Comparison of ENCODE assay signal across 18 cellular contexts in the genomic region with DNA sequence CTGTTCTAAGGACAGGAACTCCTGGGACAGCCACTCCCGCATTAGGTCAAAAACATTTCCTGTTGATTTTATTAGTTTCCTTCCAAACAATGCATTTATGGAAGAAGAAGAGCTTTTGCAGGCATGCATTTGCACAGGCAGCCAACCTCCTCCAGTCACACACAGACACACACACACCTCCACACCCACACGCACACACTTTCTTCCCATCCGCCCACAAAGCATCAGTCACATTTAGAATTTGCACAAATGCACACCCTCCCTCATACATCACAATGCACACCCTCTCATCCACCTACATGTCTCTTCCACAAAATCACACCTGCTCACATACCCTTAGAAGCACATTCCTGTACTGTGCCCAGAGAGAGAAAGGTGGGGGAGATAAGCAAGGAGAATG. TPM values are rescaled to one million over a fixed set of nuclear protein-coding genes. Genes with fewer than 3 reads are reported as not detected.
"Had no signal": no experiment of that assay in that cellular context is flagged by ENCODE, and none has a peak within 500 bp of the region (broad histone marks: within the 10 kb centered on the region; RNA-seq: fewer than 3 reads in every experiment).

No MANE protein-coding gene starts in this region.

- DNase-seq: activated B cell treated with CpG ODN at 0.5 μM for 24 hours; activated CD4-positive, alpha-beta T cell treated with anti-CD3 and anti-CD28 coated beads for 4 hours; activated CD8-positive, alpha-beta T cell treated with anti-CD3 and anti-CD28 coated beads, Interleukin-2, amount 10 ng/mL, durations not matched to agents 7 days and 5 days; activated gamma-delta T cell; activated naive CD4-positive, alpha-beta T cell treated with anti-CD3 and anti-CD28 coated beads, Interleukin-2, amount 50 U/mL, for 16 hours; activated naive CD8-positive, alpha-beta T cell treated with anti-CD3 and anti-CD28 coated beads, Interleukin-2, amount 50 U/mL, for 24 hours; effector CD4-positive, alpha-beta T cell; foreskin keratinocyte; hippocampal formation; mesendoderm; sigmoid colon; stimulated activated CD4-positive, alpha-beta T cell treated with anti-CD3 and anti-CD28 coated beads, Interleukin-15, amount 100 ng/mL, for 24 hours; T1000; transverse colon had no signal

- FAIRE-seq: endometrium had no signal

- H3K27ac ChIP-seq: foreskin keratinocyte, sigmoid colon, transverse colon had no signal

- H3K4me3 ChIP-seq: mucosa of descending colon, sigmoid colon, smooth muscle cell, transverse colon had no signal

- H3K9me3 ChIP-seq: mucosa of descending colon, sigmoid colon, transverse colon had no signal

- H3K36me3 ChIP-seq: sigmoid colon, transverse colon had no signal

- H3K4me2 ChIP-seq: smooth muscle cell had no signal

- H3K27me3 ChIP-seq: sigmoid colon had no signal

- ATAC-seq: activated CD8-positive, alpha-beta T cell treated with anti-CD3 and anti-CD28 coated beads, Interleukin-2, amount 10 ng/mL, durations not matched to agents 7 days and 5 days; activated naive CD8-positive, alpha-beta T cell treated with anti-CD3 and anti-CD28 coated beads, Interleukin-2, amount 50 U/mL, for 24 hours; foreskin keratinocyte; mucosa of descending colon; stimulated activated memory B cell treated with anti-CD40 and anti-IgM and Interleukin-4, amounts not matched to agents 10 μg/mL and 1 μg/mL and 100 μg/mL, for 72 hours had no signal

RNA-seq across cellular contexts. Expression of a gene that starts 41.3 kb away (rescaled TPM):
- total RNA-seq: foreskin keratinocyte had no signal
- polyA plus RNA-seq: foreskin keratinocyte had no signal
